ENCODE assay signal across 15 cellular contexts in the genomic region with DNA sequence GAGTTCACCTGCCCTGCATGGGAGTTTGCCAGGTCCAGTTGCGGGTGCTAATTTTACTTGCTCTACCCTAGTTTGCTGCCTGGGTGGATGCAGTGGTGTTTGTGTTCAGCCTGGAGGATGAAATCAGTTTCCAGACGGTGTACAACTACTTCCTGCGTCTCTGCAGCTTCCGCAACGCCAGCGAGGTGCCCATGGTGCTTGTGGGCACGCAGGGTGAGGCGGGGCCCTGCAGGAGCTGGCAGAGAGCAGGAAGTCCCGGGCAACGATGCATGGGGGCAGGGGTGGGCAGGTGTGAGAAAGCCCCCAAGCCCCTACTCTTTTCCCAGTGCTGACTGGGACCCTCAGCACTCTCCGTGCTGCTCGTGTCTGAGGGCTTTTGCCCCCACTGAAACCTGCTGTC. TPM values are rescaled to one million over a fixed set of nuclear protein-coding genes. Genes with fewer than 3 reads are reported as not detected.
DNase-seq lines count a peak whose midpoint lies in the region; ATAC-seq, FAIRE-seq and TF ChIP-seq lines count a peak whose summit lies in the region.
"Had no signal": no experiment of that assay in that cellular context is flagged by ENCODE, and none has a peak within 500 bp of the region (broad histone marks: within the 10 kb centered on the region; RNA-seq: fewer than 3 reads in every experiment).

No MANE protein-coding gene starts in this region.

- peaks cover 74% of the 10 kb centered on the region for H4K20me1 ChIP-seq in astrocyte (ENCODE audit: insufficient read depth, low read length)

- CTCF ChIA-PET in activated B cell treated with CpG ODN at 0.5 μM for 24 hours (lab: Charles Lee) = no interaction called here

- H3K4me2 ChIP-seq in astrocyte (ENCODE audit: low read length) = no peak overlapping the region

- H3K9me3 Mint-ChIP-seq in activated B cell treated with CpG ODN at 0.5 μM for 24 hours = no peaks in the 10 kb centered on the region
- no peaks in the 10 kb centered on the region for H3K9me3 Mint-ChIP-seq in astrocyte (ENCODE audit: unreplicated experiment)
- H3K9me3 Mint-ChIP-seq in stimulated activated effector memory CD8-positive, alpha-beta T cell treated with anti-CD3 and anti-CD28 coated beads, Interleukin-12 subunit alpha, Interleukin-12 subunit beta, amount 100 ng/mL, for 72 hours = no peaks in the 10 kb centered on the region

- peaks cover 6 to 23% (median 13%) of the 10 kb centered on the region in 9 donors for H3K4me1 ChIP-seq in heart right ventricle
- peaks cover 30% of the 10 kb centered on the region for H3K4me1 ChIP-seq in astrocyte (ENCODE audit: insufficient read depth, low read length)

- peaks cover 20% of the 10 kb centered on the region for H3K27me3 Mint-ChIP-seq in activated B cell treated with CpG ODN at 0.5 μM for 24 hours
- no peaks in the 10 kb centered on the region for H3K27me3 Mint-ChIP-seq in astrocyte (ENCODE audit: low read depth, unreplicated experiment)

- H3K27ac Mint-ChIP-seq in activated B cell treated with CpG ODN at 0.5 μM for 24 hours (no peak overlapping the region), astrocyte (ENCODE audit: unreplicated experiment) (no peak overlapping the region)
- H3K27ac Mint-ChIP-seq in stimulated activated effector memory CD8-positive, alpha-beta T cell treated with anti-CD3 and anti-CD28 coated beads, Interleukin-12 subunit alpha, Interleukin-12 subunit beta, amount 100 ng/mL, for 72 hours = peak overlapping the region; percentile 50

- no peak for TF ChIP-seq CTCF in heart right ventricle (IDR thresholded peaks at IDR 0.05)
- no peak for TF ChIP-seq CTCF in activated B cell treated with CpG ODN at 0.5 μM for 24 hours (IDR thresholded peaks at IDR 0.05)
- TF ChIP-seq CTCF in astrocyte (IDR thresholded peaks at IDR 0.05; ENCODE audit: insufficient read depth, low read depth, low read length) = no peak
- no peak for TF ChIP-seq CTCF in omental fat pad (IDR thresholded peaks at IDR 0.05)

- peaks cover 2% of the 10 kb centered on the region for H3K4me1 Mint-ChIP-seq in activated B cell treated with CpG ODN at 0.5 μM for 24 hours
- H3K4me1 Mint-ChIP-seq in astrocyte (ENCODE audit: low read depth, unreplicated experiment) = peaks cover 20% of the 10 kb centered on the region
- peaks cover 42% of the 10 kb centered on the region for H3K4me1 Mint-ChIP-seq in stimulated activated effector memory CD8-positive, alpha-beta T cell treated with anti-CD3 and anti-CD28 coated beads, Interleukin-12 subunit alpha, Interleukin-12 subunit beta, amount 100 ng/mL, for 72 hours

- H3K9me3 ChIP-seq in heart right ventricle = no peaks in the 10 kb centered on the region
- no peaks in the 10 kb centered on the region for H3K9me3 ChIP-seq in astrocyte (ENCODE audit: insufficient read depth, low read depth, low read length)
- H3K9me3 ChIP-seq: adrenal gland had no signal

- POLR2A ChIA-PET in activated B cell treated with CpG ODN at 0.5 μM for 24 hours (lab: Charles Lee) = no interaction called here

- H2AFZ ChIP-seq in astrocyte (ENCODE audit: low read depth, low read length) = no peak overlapping the region

- peaks cover 43% of the 10 kb centered on the region for H3K79me2 ChIP-seq in astrocyte (ENCODE audit: insufficient read depth, low read length)

- FAIRE-seq in astrocyte (lab: Jason Lieb, UNC) = no peak

- H3K4me3 ChIP-seq in heart right ventricle (no peak overlapping the region), astrocyte (ENCODE audit: insufficient read depth, low read depth, low read length) (no peak overlapping the region)
- H3K4me3 ChIP-seq: adrenal gland had no signal

- intact Hi-C loops in left cardiac atrium (cut with DNase I) (no loop called here), heart right ventricle (cut with DNase I) (loop anchor here in 3 of 10 donors (10.0 kb wide), 3 partner anchors 63 to 223 kb away; a partner anchor contains a TSS), activated B cell treated with CpG ODN at 0.5 μM for 24 hours (cut with micrococcal nuclease) (no loop called here)

- H3K27ac ChIP-seq in heart right ventricle (no peak overlapping the region), astrocyte (ENCODE audit: low read depth, low read length) (no peak overlapping the region)
- H3K27ac ChIP-seq: adrenal gland had no signal

- peaks cover 2% of the 10 kb centered on the region for H3K36me3 Mint-ChIP-seq in activated B cell treated with CpG ODN at 0.5 μM for 24 hours (ENCODE audit: low read depth)
- peaks cover 19% of the 10 kb centered on the region for H3K36me3 Mint-ChIP-seq in astrocyte (ENCODE audit: low read depth, unreplicated experiment)
- peaks cover 15% of the 10 kb centered on the region for H3K36me3 Mint-ChIP-seq in stimulated activated effector memory CD8-positive, alpha-beta T cell treated with anti-CD3 and anti-CD28 coated beads, Interleukin-12 subunit alpha, Interleukin-12 subunit beta, amount 100 ng/mL, for 72 hours

- DNase-seq in left cardiac atrium = peak; percentile 21
- no peak for DNase-seq in heart right ventricle
- no peak for DNase-seq in activated B cell treated with CpG ODN at 0.5 μM for 24 hours
- no peak for DNase-seq in astrocyte (ENCODE audit: low read depth)
- no peak for DNase-seq in stimulated activated effector memory CD8-positive, alpha-beta T cell treated with anti-CD3 and anti-CD28 coated beads, Interleukin-12 subunit alpha, Interleukin-12 subunit beta, amount 100 ng/mL, for 72 hours (ENCODE audit: low spot score in 2 of 2)
- DNase-seq in omental fat pad (ENCODE audit: low spot score) = no peak
- no peak for DNase-seq in NOMO-1 treated with DMSO at 0.1 percent for 48 hours (lab: John Stamatoyannopoulos, UW; ENCODE audit: unreplicated experiment)
- no peak for DNase-seq in amniotic stem cell (lab: John Stamatoyannopoulos, UW)
- DNase-seq: adrenal gland, DMS79, Kasumi-1, mesendoderm, NCI-H2081 treated with DMSO at 0.1 percent for 48 hours, occipital lobe, Right ventricle myocardium superior had no signal

- H3K27me3 ChIP-seq in heart right ventricle (no peaks in the 10 kb centered on the region), astrocyte (ENCODE audit: insufficient read depth, low read length) (no peaks in the 10 kb centered on the region)
- H3K27me3 ChIP-seq: adrenal gland had no signal

- H3K36me3 ChIP-seq in heart right ventricle (peaks cover 0 to 56% (median 21%) of the 10 kb centered on the region in 9 donors), astrocyte (ENCODE audit: insufficient read depth, low read length) (no peaks in the 10 kb centered on the region)

- H3K4me3 Mint-ChIP-seq in activated B cell treated with CpG ODN at 0.5 μM for 24 hours (no peak overlapping the region), astrocyte (ENCODE audit: unreplicated experiment) (peak overlapping the region; percentile 20)
- H3K4me3 Mint-ChIP-seq in stimulated activated effector memory CD8-positive, alpha-beta T cell treated with anti-CD3 and anti-CD28 coated beads, Interleukin-12 subunit alpha, Interleukin-12 subunit beta, amount 100 ng/mL, for 72 hours = peak overlapping the region; percentile 47

- ATAC-seq in left cardiac atrium (no peak), heart right ventricle (no peak), activated B cell treated with CpG ODN at 0.5 μM for 24 hours (ENCODE audit: low read depth) (peak; percentile 47), omental fat pad (ENCODE audit: low FRiP score) (no peak)
- peak; percentile 55 for ATAC-seq in stimulated activated effector memory CD8-positive, alpha-beta T cell treated with anti-CD3 and anti-CD28 coated beads, Interleukin-12 subunit alpha, Interleukin-12 subunit beta, amount 100 ng/mL, for 72 hours

- no peak overlapping the region for H3K9ac ChIP-seq in astrocyte (ENCODE audit: low read length)

- WGBS in heart right ventricle, 2 donors = 92 to 93% methylated on average over 12 of the region's 12 CpGs

RNA-seq across cellular contexts. Expression of a gene that starts 31.3 kb away (rescaled TPM):
- total RNA-seq in left cardiac atrium (10 to 100 TPM; 53.0 to 61.5 TPM), heart right ventricle (10 to 100 TPM; 40.5 to 93.4 (median 50.3) TPM), activated B cell treated with CpG ODN at 0.5 μM for 24 hours (6.5 and 7.4 TPM in 2 replicates), astrocyte (123 and 156 TPM in 2 replicates), omental fat pad (10 to 100 TPM; 34.6 to 53.0 (median 47.9) TPM)
- 10 to 100 TPM; 40.2 to 67.5 TPM for polyA plus RNA-seq in heart right ventricle

RNA-seq across cellular contexts. Expression of a gene that starts 34.3 kb away (rescaled TPM):
- 10 to 100 TPM; 36.3 to 37.9 TPM for total RNA-seq in left cardiac atrium
- 10 to 100 TPM; 18.5 to 40.3 (median 23.4) TPM for total RNA-seq in heart right ventricle
- polyA plus RNA-seq in heart right ventricle = 10 to 100 TPM; 79.4 to 88.2 TPM
- 40.5 and 43.5 TPM in 2 replicates for total RNA-seq in activated B cell treated with CpG ODN at 0.5 μM for 24 hours
- total RNA-seq in astrocyte = 42.9 and 44.9 TPM in 2 replicates
- total RNA-seq in omental fat pad = 10 to 100 TPM; 23.5 to 38.5 (median 26.9) TPM

RNA-seq across cellular contexts. Expression of a gene that starts 37.0 kb away (rescaled TPM):
- total RNA-seq in left cardiac atrium (10 to 100 TPM; 62.9 to 73.2 TPM), heart right ventricle (100 to 1,000 TPM in 1 of 10 donors, 10 to 100 TPM in 9; 65.0 to 107 (median 75.6) TPM), activated B cell treated with CpG ODN at 0.5 μM for 24 hours (97.6 and 103 TPM in 2 replicates), astrocyte (56.1 and 61.6 TPM in 2 replicates), omental fat pad (10 to 100 TPM; 44.0 to 67.6 (median 51.6) TPM)
- 100 to 1,000 TPM in 1 of 2 donors, 10 to 100 TPM in 1; 82.7 to 246 TPM for polyA plus RNA-seq in heart right ventricle

RNA-seq across cellular contexts. Expression of a gene that starts 49.9 kb away (rescaled TPM):
- total RNA-seq in left cardiac atrium (under 1 TPM in 1 of 2 donors, not detected in 1; 0.56 TPM), heart right ventricle (1 to 10 TPM in 2 of 10 donors, under 1 TPM in 5, not detected in 3; 0.30 to 2.0 (median 0.93) TPM), activated B cell treated with CpG ODN at 0.5 μM for 24 hours (not detected in 2 replicates), astrocyte (not detected in 2 replicates), omental fat pad (not detected)
- 1 to 10 TPM in 1 of 2 donors, under 1 TPM in 1; 0.04 to 1.0 TPM for polyA plus RNA-seq in heart right ventricle
- total RNA-seq: adrenal gland, occipital lobe had no signal
- polyA plus RNA-seq: adrenal gland had no signal

RNA-seq across cellular contexts. Expression of a gene that starts 58.2 kb away (rescaled TPM):
- 100 to 1,000 TPM in 1 of 2 donors, 10 to 100 TPM in 1; 71.6 to 107 TPM for total RNA-seq in left cardiac atrium
- total RNA-seq in heart right ventricle = 10 to 100 TPM; 36.0 to 80.5 (median 47.6) TPM
- 100 to 1,000 TPM; 101 to 109 TPM for polyA plus RNA-seq in heart right ventricle
- 69.1 and 72.5 TPM in 2 replicates for total RNA-seq in activated B cell treated with CpG ODN at 0.5 μM for 24 hours
- 302 and 351 TPM in 2 replicates for total RNA-seq in astrocyte
- 100 to 1,000 TPM; 115 to 126 (median 118) TPM for total RNA-seq in omental fat pad

Comparison
In these comparisons a context has a peak if more than half of its experiments do, and no peak if none do; other contexts are left out.
1. ATAC-seq: peak in activated B cell treated with CpG ODN at 0.5 μM for 24 hours (single experiment) and stimulated activated effector memory CD8-positive, alpha-beta T cell treated with anti-CD3 and anti-CD28 coated beads, Interleukin-12 subunit alpha, Interleukin-12 subunit beta, amount 100 ng/mL, for 72 hours (single experiment); none in left cardiac atrium (0 of 2), heart right ventricle (0 of 8) and omental fat pad (single experiment).